ENCODE assay signal across 8 cellular contexts in the genomic region with DNA sequence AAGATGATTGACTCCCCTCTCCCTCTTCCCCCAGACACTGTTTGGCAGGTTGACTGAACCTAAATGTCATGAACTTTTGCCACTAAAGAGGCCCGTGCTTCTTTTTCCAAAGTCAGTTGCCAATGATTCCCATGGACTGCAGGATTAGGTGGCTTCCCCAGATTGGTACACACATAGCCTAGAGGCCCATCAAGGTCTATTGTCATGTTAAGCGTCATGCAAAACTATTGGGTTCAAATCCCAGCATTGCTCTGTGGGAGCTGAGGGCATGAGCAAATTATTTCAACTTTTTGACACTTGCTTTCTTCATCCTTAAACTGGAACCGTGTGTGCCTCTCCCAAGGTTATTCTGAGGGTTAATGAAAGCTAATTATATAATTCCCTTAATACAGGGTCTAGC.
"Had no signal": no experiment of that assay in that cellular context is flagged by ENCODE, and none has a peak within 500 bp of the region (broad histone marks: within the 10 kb centered on the region; RNA-seq: fewer than 3 reads in every experiment).

No MANE protein-coding gene starts in this region.

- H2AFZ ChIP-seq: GM23248 had no signal

- DNase-seq: GM23248, H7, HFFc6, KBM-7 had no signal

- H3K9me3 Mint-ChIP-seq: HFFc6 had no signal

- H3K4me3 Mint-ChIP-seq: HFFc6, IgD-negative memory B cell had no signal

- H3K36me3 ChIP-seq: HAP-1 had no signal

- H3K4me1 Mint-ChIP-seq: IgD-negative memory B cell had no signal

- FAIRE-seq: HTR-8/SVneo had no signal

- H3K9me3 ChIP-seq: HAP-1 had no signal

- H3K4me1 ChIP-seq: HAP-1 had no signal

- H3K27ac Mint-ChIP-seq: HFFc6, IgD-negative memory B cell had no signal

- H3K27ac ChIP-seq: GM23248 had no signal

- H3K36me3 Mint-ChIP-seq: IgD-negative memory B cell had no signal

- ATAC-seq: HCT116 had no signal

- H3K4me3 ChIP-seq: GM23248, HAP-1 had no signal
